2 cellular contexts compared by ENCODE assay signal in the genomic region with DNA sequence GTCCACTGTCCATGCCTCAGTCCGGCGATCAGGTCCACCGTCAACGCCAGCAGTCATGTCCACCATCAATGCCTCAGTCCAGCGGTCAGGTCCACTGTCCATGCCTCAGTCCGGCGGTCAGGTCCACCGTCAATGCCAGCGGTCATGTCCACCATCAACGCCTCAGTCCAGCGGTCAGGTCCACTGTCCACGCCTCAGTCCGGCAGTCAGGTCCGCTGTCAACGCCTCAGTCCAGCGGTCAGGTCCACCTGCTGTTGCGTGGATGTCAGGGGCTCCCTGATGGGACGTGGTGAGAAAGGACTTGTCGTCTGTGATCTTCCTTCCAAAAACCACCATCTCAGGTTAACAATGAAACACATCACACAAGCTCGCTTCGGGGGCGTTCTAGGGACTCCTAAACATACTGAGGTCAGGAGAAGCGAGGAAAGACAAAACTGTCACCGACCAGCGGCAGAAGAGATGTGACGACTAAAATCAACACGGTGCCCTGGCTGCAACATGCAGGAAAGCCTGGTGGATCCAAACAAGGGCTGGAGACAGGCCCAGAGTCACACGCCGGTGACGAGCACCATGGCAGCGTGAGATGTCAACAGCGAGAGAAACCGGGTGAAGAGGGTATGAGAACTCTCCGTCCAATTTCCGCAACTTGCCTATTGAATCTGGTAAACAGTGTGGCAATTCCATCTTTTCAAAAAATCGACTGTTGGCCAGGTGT.
TF ChIP-seq lines count a peak whose summit lies in the region.

No MANE protein-coding gene starts in this region.

TF ChIP-seq in HepG2, 621 proteins besides CTCF, POLR2A, EP300 and RAD21:
- TF ChIP-seq ZNF20 (CRISPR knock-in tag; IDR thresholded peaks at IDR 0.05) (no peak), ZFAT (CRISPR knock-in tag; conservative IDR thresholded peaks at IDR 0.05) (no peak)

TF ChIP-seq in H1, 55 proteins besides CTCF, POLR2A, EP300 and RAD21:
- TF ChIP-seq RXRA (IDR thresholded peaks at IDR 0.05; ENCODE audit: insufficient read depth, low read depth, low read length) (no peak), TAF7 (optimal IDR thresholded peaks at IDR 0.05; ENCODE audit: borderline replicate concordance, low read depth, low read length) (no peak)
TF ChIP-seq in H1: peak in this region for 0.
